Comparison of ENCODE assay signal across 8 cellular contexts in genomic region chr3:143849854-143850549, GRCh38. TPM values are rescaled to one million over a fixed set of nuclear protein-coding genes. Genes with fewer than 3 reads are reported as not detected.
A peak's percentile ranks its signal among the peaks of the same experiment; 100 is the strongest.
DNase-seq lines count a peak whose midpoint lies in the region; ATAC-seq and TF ChIP-seq lines count a peak whose summit lies in the region.

No MANE protein-coding gene starts in this region.

- no peaks in the 10 kb centered on the region for H3K36me3 ChIP-seq in Loucy (ENCODE audit: insufficient read depth, low read length)

- no peaks in the 10 kb centered on the region for H3K9me3 ChIP-seq in Loucy (ENCODE audit: insufficient read depth, low read depth, low read length)

- H3K4me1 Mint-ChIP-seq in activated naive CD8-positive, alpha-beta T cell treated with anti-CD3 and anti-CD28 coated beads for 36 hours: peaks cover 45% of the 10 kb centered on the region

- H3K27me3 Mint-ChIP-seq in activated naive CD8-positive, alpha-beta T cell treated with anti-CD3 and anti-CD28 coated beads for 36 hours: no peaks in the 10 kb centered on the region

- no peaks in the 10 kb centered on the region for H3K9me3 Mint-ChIP-seq in activated naive CD8-positive, alpha-beta T cell treated with anti-CD3 and anti-CD28 coated beads for 36 hours

- H3K9me2 ChIP-seq in Loucy (replicated peaks; ENCODE audit: low read depth, low read length): no peaks in the 10 kb centered on the region

- H3K4me3 ChIP-seq in AG10803 (ENCODE audit: low read length) (no peak overlapping the region), Loucy (ENCODE audit: low read length, poor library complexity, severe bottlenecking) (no peak overlapping the region), fibroblast of the aortic adventitia (ENCODE audit: low read depth, low read length) (no peak overlapping the region)

- no peaks in the 10 kb centered on the region for H3K36me3 Mint-ChIP-seq in activated naive CD8-positive, alpha-beta T cell treated with anti-CD3 and anti-CD28 coated beads for 36 hours

- no peak overlapping the region for H3K9ac ChIP-seq in Loucy (ENCODE audit: low read depth, low read length, poor library complexity, severe bottlenecking)

- ATAC-seq in GM21367 (IDR thresholded peaks at IDR 0.05; ENCODE audit: unreplicated experiment): peak; percentile 44

- no peak overlapping the region for H3K4me2 ChIP-seq in Loucy (ENCODE audit: low read depth, low read length, poor library complexity, severe bottlenecking)

- no peak overlapping the region for H3K27ac Mint-ChIP-seq in activated naive CD8-positive, alpha-beta T cell treated with anti-CD3 and anti-CD28 coated beads for 36 hours

- TF ChIP-seq CTCF in AG10803 (conservative IDR thresholded peaks at IDR 0.05; ENCODE audit: low read length) (no peak), Loucy (conservative IDR thresholded peaks at IDR 0.05; ENCODE audit: low read length) (no peak), fibroblast of the aortic adventitia (IDR thresholded peaks at IDR 0.05; ENCODE audit: insufficient read depth, low read length) (no peak)

- no peak overlapping the region for H3K4me3 Mint-ChIP-seq in activated naive CD8-positive, alpha-beta T cell treated with anti-CD3 and anti-CD28 coated beads for 36 hours

- H3F3A ChIP-seq in Loucy (ENCODE audit: low read depth): no peaks in the 10 kb centered on the region

- DNase-seq in AG10803 (ENCODE audit: low read depth) (peak; percentile 91), fibroblast of the aortic adventitia (ENCODE audit: low read depth) (peak; percentile 95), DMS114 treated with DMSO at 0.1 percent for 48 hours (lab: John Stamatoyannopoulos, UW; ENCODE audit: unreplicated experiment) (no peak), NCI-H1092 treated with DMSO at 0.1 percent for 48 hours (lab: John Stamatoyannopoulos, UW) (no peak), DMS153 treated with DMSO at 0.1 percent for 48 hours (lab: John Stamatoyannopoulos, UW; ENCODE audit: unreplicated experiment) (no peak)
- DNase-seq in activated naive CD8-positive, alpha-beta T cell treated with anti-CD3 and anti-CD28 coated beads for 36 hours: no peak

- peak overlapping the region; percentile 61 for H2AFZ ChIP-seq in Loucy (ENCODE audit: low read length)

- no peaks in the 10 kb centered on the region for H3K79me2 ChIP-seq in Loucy (ENCODE audit: insufficient read depth, low read length)

- no peaks in the 10 kb centered on the region for H3K27me3 ChIP-seq in Loucy (ENCODE audit: insufficient read depth, low read length, poor library complexity, severe bottlenecking)

- peaks cover 20% of the 10 kb centered on the region for H3K4me1 ChIP-seq in Loucy (ENCODE audit: insufficient read depth, low read length, poor library complexity, severe bottlenecking)

- H4K20me1 ChIP-seq in Loucy (ENCODE audit: insufficient read depth, low read length, poor library complexity, severe bottlenecking): no peaks in the 10 kb centered on the region

RNA-seq across cellular contexts. Expression of gene SLC9A9, which starts 1.7 kb away (rescaled TPM):
- total RNA-seq in fibroblast of the aortic adventitia (ENCODE audit: low replicate concordance): 23.8 and 32.8 TPM in 2 replicates
- 1 to 10 TPM; 2.1 to 2.3 TPM for total RNA-seq in activated naive CD8-positive, alpha-beta T cell treated with anti-CD3 and anti-CD28 coated beads for 36 hours

Comparison
In these comparisons a context has a peak if more than half of its experiments do, and no peak if none do; other contexts are left out.
1. DNase-seq: peak in AG10803 (single experiment) and fibroblast of the aortic adventitia (single experiment); none in activated naive CD8-positive, alpha-beta T cell treated with anti-CD3 and anti-CD28 coated beads for 36 hours (single experiment), DMS114 treated with DMSO at 0.1 percent for 48 hours (single experiment), NCI-H1092 treated with DMSO at 0.1 percent for 48 hours (single experiment) and DMS153 treated with DMSO at 0.1 percent for 48 hours (single experiment).